In the genomic region with DNA sequence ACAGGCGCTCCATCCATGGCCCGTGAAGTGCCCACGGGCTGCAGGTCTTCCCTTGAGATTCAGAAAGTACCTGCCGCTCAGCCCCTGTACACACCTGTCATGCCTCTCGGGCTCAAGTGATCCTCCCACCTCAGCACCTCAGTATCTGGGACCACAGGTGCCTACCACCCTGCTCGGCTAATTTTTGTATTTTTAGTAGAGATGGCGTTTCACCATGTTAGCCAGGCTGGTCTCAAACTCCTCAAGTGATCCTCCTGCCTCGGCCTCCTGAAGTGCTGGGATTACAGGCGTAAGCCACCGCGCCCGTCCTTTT, we compare ENCODE assay signal across 6 cellular contexts. TPM values are rescaled to one million over a fixed set of nuclear protein-coding genes. Genes with fewer than 3 reads are reported as not detected.
DNase-seq lines count a peak whose midpoint lies in the region; ATAC-seq, FAIRE-seq and TF ChIP-seq lines count a peak whose summit lies in the region.
"Not testable (repeated sequence)": the region's sequence is repeated elsewhere in the genome, so short reads cannot be mapped to it uniquely, and the experiment has no call there.

No MANE protein-coding gene starts in this region.

- H3K36me3 ChIP-seq in GM23248 (ENCODE audit: low read depth); HepG2 (replicated peaks in 1 of 2; ENCODE audit: control insufficient read depth in 1 of 2, insufficient read depth in 2 of 2, low read length in 2 of 2); smooth muscle cell (ENCODE audit: low read depth): not testable (repeated sequence)
- H3K36me3 ChIP-seq in tibial nerve, result peaks cover 0 to 26% (median 0%) of the 10 kb centered on the region in 3 donors

- H3K27ac Mint-ChIP-seq in chondrocyte (ENCODE audit: unreplicated experiment), result peak overlapping the region; percentile 85

- not testable (repeated sequence) for FAIRE-seq in HepG2 (lab: Jason Lieb, UNC)

- not testable (repeated sequence) for H3K79me2 ChIP-seq in GM23248 (ENCODE audit: insufficient read depth); HepG2 (ENCODE audit: insufficient read depth, low read length); smooth muscle cell (ENCODE audit: low read depth)

- peaks cover 14% of the 10 kb centered on the region for H3K36me3 Mint-ChIP-seq in chondrocyte (ENCODE audit: low read depth)

- H3K27me3 Mint-ChIP-seq in chondrocyte (ENCODE audit: low read depth), result not testable (repeated sequence)

- H3K4me3 ChIP-seq in GM23248; HepG2 (replicated peaks in 1 of 3; ENCODE audit: insufficient read depth in 1 of 3, low read depth in 2 of 3, low read length in 3 of 3); smooth muscle cell; tibial nerve: not testable (repeated sequence)

- not testable (repeated sequence) for BruUV-seq in HepG2 (replicated peaks; lab: Mats Ljungman, UMichigan)

- not testable (repeated sequence) for H3K4me2 ChIP-seq in GM23248 (ENCODE audit: unreplicated experiment); smooth muscle cell
- H3K4me2 ChIP-seq in HepG2 (ENCODE audit: low read depth, low read length), result peak overlapping the region; percentile 99

- not testable (repeated sequence) for H3K9ac ChIP-seq in GM23248; HepG2 (ENCODE audit: insufficient read depth, low read depth, low read length); smooth muscle cell (ENCODE audit: low read depth)

- TF ChIP-seq CTCF in chondrocyte (IDR thresholded peaks at IDR 0.05); HepG2 (CRISPR knock-in tag; IDR thresholded peaks at IDR 0.05); smooth muscle cell (IDR thresholded peaks at IDR 0.05; ENCODE audit: borderline replicate concordance, insufficient read depth, poor library complexity, severe bottlenecking); tibial nerve (IDR thresholded peaks at IDR 0.05): not testable (repeated sequence)

- TF ChIP-seq EP300 in HepG2 (IDR thresholded peaks at IDR 0.05; ENCODE audit: low read depth in 2 of 2, low read length in 2 of 2); HepG2 (CRISPR knock-in tag; IDR thresholded peaks at IDR 0.05; ENCODE audit: borderline replicate concordance); tibial nerve (IDR thresholded peaks at IDR 0.05): not testable (repeated sequence)

- H2AFZ ChIP-seq in GM23248; HepG2 (ENCODE audit: low read length); smooth muscle cell (ENCODE audit: low read depth): not testable (repeated sequence)

- not testable (repeated sequence) for H3K9me2 ChIP-seq in GM23248 (ENCODE audit: insufficient read depth)

- H4K20me1 ChIP-seq in GM23248 (ENCODE audit: insufficient read depth); HepG2 (ENCODE audit: insufficient read depth, low read length); smooth muscle cell (ENCODE audit: low read depth): not testable (repeated sequence)

- H3K4me1 ChIP-seq in GM23248 (ENCODE audit: insufficient read depth); smooth muscle cell (ENCODE audit: low read depth): not testable (repeated sequence)
- H3K4me1 ChIP-seq in HepG2 (ENCODE audit: insufficient read depth, low read length) (peaks cover 72% of the 10 kb centered on the region), tibial nerve (peaks cover 0 to 35% (median 4%) of the 10 kb centered on the region in 4 donors)

- peaks cover 21% of the 10 kb centered on the region for H3K4me1 Mint-ChIP-seq in chondrocyte (ENCODE audit: low read depth)

- not testable (repeated sequence) for TF ChIP-seq POLR2A in HepG2 (IDR thresholded peaks at IDR 0.05; ENCODE audit: insufficient read depth in 1 of 2, low read depth in 2 of 2, low read length in 2 of 2); tibial nerve (IDR thresholded peaks at IDR 0.05)

- DNase-seq in GM23248; chondrocyte (ENCODE audit: low spot score); HepG2 (ENCODE audit: low spot score); smooth muscle cell (lab: John Stamatoyannopoulos, UW; ENCODE audit: unreplicated experiment); tibial nerve (ENCODE audit: low spot score in 2 of 2): not testable (repeated sequence)
- DNase-seq in activated CD8-positive, alpha-beta memory T cell treated with anti-CD3 and anti-CD28 coated beads, Interleukin-2, amount 50 U/mL, for 48 hours, result peak; percentile 25

- not testable (repeated sequence) for H3F3A ChIP-seq in GM23248 (ENCODE audit: insufficient read depth); smooth muscle cell (ENCODE audit: low read depth)

- not testable (repeated sequence) for H3K9me3 Mint-ChIP-seq in chondrocyte (ENCODE audit: low read depth)

- H3K27ac ChIP-seq in GM23248 (peak overlapping the region; percentile 43; the same call in 1 of the 2 replicates), smooth muscle cell (ENCODE audit: low read depth) (peak overlapping the region; percentile 45), tibial nerve (peak overlapping the region in 3 of 4 donors; percentile 2 to 65 (median 52))
- H3K27ac ChIP-seq in HepG2 (ENCODE audit: extremely low read length, insufficient read depth, low read length), result not testable (repeated sequence)

- not testable (repeated sequence) for H3K4me3 Mint-ChIP-seq in chondrocyte (ENCODE audit: unreplicated experiment)

- in situ Hi-C loops in GM23248 (cut with MboI); HepG2 (cut with HindIII; ENCODE audit: extremely low pct_ligation_motif_present, low pct_unique_long_range_greater_than_20kb): not testable (repeated sequence)

- intact Hi-C loops in HepG2 (cut with micrococcal nuclease; ENCODE audit: unreplicated experiment), result loop anchor here (2.0 kb wide), 1 partner anchor 26 kb away; no protein-coding TSS in a partner anchor

- not testable (repeated sequence) for H3K9me3 ChIP-seq in GM23248 (ENCODE audit: low read depth); HepG2 (ENCODE audit: low read length); smooth muscle cell (replicated peaks; ENCODE audit: low read depth); tibial nerve

- WGBS in GM23248 (ENCODE audit: low coverage in 1 of 2, low lambda C conversion rate in 2 of 2, missing lambda C conversion rate in 2 of 2), 2 experiments, result 94 to 96% methylated on average over 12 of the region's 12 CpGs
- WGBS in HepG2 (ENCODE audit: low lambda C conversion rate), result 80% methylated on average over 12 of the region's 12 CpGs
- 91% methylated on average over 12 of the region's 12 CpGs for WGBS in smooth muscle cell (ENCODE audit: low lambda C conversion rate)
- WGBS in tibial nerve, 2 donors, result 83 to 86% methylated on average over 12 of the region's 12 CpGs

- not testable (repeated sequence) for TF ChIP-seq RAD21 in HepG2 (CRISPR knock-in tag; IDR thresholded peaks at IDR 0.05)

- ATAC-seq in HepG2, result not testable (repeated sequence)

- not testable (repeated sequence) for H3K27me3 ChIP-seq in GM23248 (replicated peaks; ENCODE audit: insufficient read depth); HepG2 (ENCODE audit: control insufficient read depth in 1 of 2, insufficient read depth in 2 of 2, low read length in 2 of 2); smooth muscle cell (ENCODE audit: low read depth); tibial nerve

- CTCF ChIA-PET in HepG2 (lab: Yijun Ruan, JAX; ENCODE audit: low intra/inter-chr PET ratio, low total read pairs), result not testable (repeated sequence)

- POLR2A ChIA-PET in HepG2 (lab: Yijun Ruan, JAX), result interaction anchor here (1.0 to 5.1 kb wide), 10 partner anchors 12 to 160 kb away, joined by 3 to 43 read pairs (median 12); partner anchors contain the start of genes ADI1 and RNASEH1

TF ChIP-seq in HepG2, 621 proteins besides CTCF, POLR2A, EP300 and RAD21 (continues in another document):
- TF ChIP-seq NRL (CRISPR knock-in tag; IDR thresholded peaks at IDR 0.05; ENCODE audit: borderline replicate concordance), result 0 out of 2 replicates have a peak, but pooled peaks have one; percentile 10

RNA-seq across cellular contexts. Expression of gene ADI1, which starts 26.9 kb away (rescaled TPM):
- total RNA-seq in GM23248 (2014; rRNA removed; shearing (Covaris generic)), result 68.4 and 77.7 TPM in 2 replicates
- polyA plus RNA-seq in GM23248 (2016; fragmentation: Nextera tagmentation; extraction: Ambion mirVana) (140 and 149 TPM in 2 replicates), HepG2 (2011; rRNA removed) (21.3 and 28.7 TPM in 2 replicates), smooth muscle cell (30.9 and 35.0 TPM in 2 replicates)
- total RNA-seq in chondrocyte (38.0 to 51.2 TPM (median 41.8 TPM) in 3 replicates), HepG2 (2016; rRNA removed; fragmentation: Illumina TruSeq; extraction: Trizol) (123 and 135 TPM in 2 replicates), smooth muscle cell (19.0 and 27.3 TPM in 2 replicates), tibial nerve (100 to 1,000 TPM in 3 of 4 donors, 10 to 100 TPM in 1; 51.9 to 112 (median 106) TPM)
- total RNA-seq in HepG2 (2016; cell fraction: cytosol; rRNA removed; fragmentation: Illumina TruSeq; extraction: Trizol; ENCODE audit: low read depth), result 16.6 and 17.0 TPM in 2 replicates
- 124 and 138 TPM in 2 replicates for total RNA-seq in HepG2 (2016; cell fraction: insoluble cytoplasmic fraction; rRNA removed; fragmentation: Illumina TruSeq; extraction: Trizol)
- 45.5 and 47.8 TPM in 2 replicates for total RNA-seq in HepG2 (2016; cell fraction: membrane; rRNA removed; fragmentation: Illumina TruSeq; extraction: Trizol)
- 54.5 and 64.3 TPM in 2 replicates for total RNA-seq in HepG2 (2016; cell fraction: nucleus; rRNA removed; fragmentation: Illumina TruSeq; extraction: Trizol)
- polyA plus RNA-seq in HepG2 (2011; cell fraction: cytosol; rRNA removed), result 22.7 and 24.5 TPM in 2 replicates
- 16.1 and 17.6 TPM in 2 replicates for polyA plus RNA-seq in HepG2 (2011; cell fraction: nucleus; rRNA removed)
- 22.9 and 33.0 TPM in 2 replicates for polyA plus RNA-seq in HepG2 (2012)
- 20.5 and 20.6 TPM in 2 replicates for polyA plus RNA-seq in HepG2 (2016; cell fraction: cytosol; fragmentation: Illumina TruSeq; extraction: Trizol; ENCODE audit: low read depth)
- 160 TPM in 2 replicates for polyA plus RNA-seq in HepG2 (2016; cell fraction: insoluble cytoplasmic fraction; fragmentation: Illumina TruSeq; extraction: Trizol; ENCODE audit: low read depth)
- 42.7 and 43.1 TPM in 2 replicates for polyA plus RNA-seq in HepG2 (2016; cell fraction: membrane; fragmentation: Illumina TruSeq; extraction: Trizol; ENCODE audit: low read depth)
- 92.2 and 100 TPM in 2 replicates for polyA plus RNA-seq in HepG2 (2016; cell fraction: nucleus; fragmentation: Illumina TruSeq; extraction: Trizol; ENCODE audit: insufficient read depth, low read depth)
- polyA minus RNA-seq in HepG2 (2011; rRNA and poly(A)+ RNA removed; ENCODE audit: low replicate concordance), result 15.1 and 19.1 TPM in 2 replicates
- polyA minus RNA-seq in HepG2 (2011; cell fraction: cytosol; rRNA and poly(A)+ RNA removed), result 13.2 and 18.8 TPM in 2 replicates
- 19.3 and 23.8 TPM in 2 replicates for polyA minus RNA-seq in HepG2 (2011; cell fraction: nucleus; rRNA and poly(A)+ RNA removed)
